ENCODE assay signal across 1 cellular context in genomic region chr4:2537011-2537830, GRCh38.
TF ChIP-seq lines count a peak whose summit lies in the region.

No MANE protein-coding gene starts in this region.

TF ChIP-seq in K562, 482 proteins besides CTCF, POLR2A, EP300 and RAD21 (continued from another document):
- TF ChIP-seq UBTF (IDR thresholded peaks at IDR 0.05; ENCODE audit: borderline replicate concordance in 1 of 2, low read depth in 2 of 2, low read length in 2 of 2) = peak; percentile 85 to 88; a peak in 2 of 4 replicates
- no peak for TF ChIP-seq PRPF4 (IDR thresholded peaks at IDR 0.05; ENCODE audit: insufficient read depth, low read depth, low read length, poor library complexity, severe bottlenecking)
- TF ChIP-seq PCBP1 (IDR thresholded peaks at IDR 0.05; ENCODE audit: low read depth, low read length, poor library complexity, severe bottlenecking) = peak; percentile 36
- no peak for TF ChIP-seq MAFF (IDR thresholded peaks at IDR 0.05; ENCODE audit: low read length)
- peak in 1 of 2 experiments; percentile 38; a peak in 1 of 4 replicates for TF ChIP-seq MAZ (CRISPR knock-in tag; conservative IDR thresholded peaks at IDR 0.05 in 1 of 2, IDR thresholded peaks at IDR 0.05 in 1 of 2)
- peak; percentile 59; the same call in 1 of the 2 replicates for TF ChIP-seq THAP12 (CRISPR knock-in tag; IDR thresholded peaks at IDR 0.05)
- no peak for TF ChIP-seq GATAD2A (IDR thresholded peaks at IDR 0.05)
- peak; percentile 32; the same call in 1 of the 2 replicates for TF ChIP-seq ZNF511 (CRISPR knock-in tag; IDR thresholded peaks at IDR 0.05)
TF ChIP-seq in K562: peak in this region for 46.
